ENCODE assay signal across 16 cellular contexts in genomic region chr5:54611290-54611951, GRCh38.
DNase-seq lines count a peak whose midpoint lies in the region; FAIRE-seq and TF ChIP-seq lines count a peak whose summit lies in the region.
"Had no signal": no experiment of that assay in that cellular context is flagged by ENCODE, and none has a peak within 500 bp of the region (broad histone marks: within the 10 kb centered on the region; RNA-seq: fewer than 3 reads in every experiment).

No MANE protein-coding gene starts in this region.

- H3K4me1 Mint-ChIP-seq in T-helper 1 cell treated with Interleukin-12 subunit alpha and Interleukin-12 subunit beta and Interleukin-4 antibody, amounts not matched to agents 30 μg/mL and 1 μg/mL, for 36 hours (ENCODE audit: low read depth): peaks cover 26% of the 10 kb centered on the region

- H3K27me3 ChIP-seq in Loucy (ENCODE audit: insufficient read depth, low read length, poor library complexity, severe bottlenecking) (no peaks in the 10 kb centered on the region), H1 (replicated peaks in 1 of 4; ENCODE audit: control insufficient read depth in 3 of 4, extremely low read depth in 1 of 4, insufficient read depth in 3 of 4, low read length in 3 of 4) (no peaks in the 10 kb centered on the region), hepatocyte (no peaks in the 10 kb centered on the region)
- H3K27me3 ChIP-seq: gastroesophageal sphincter, left lung, Peyer's patch, upper lobe of right lung had no signal

- H3K4me1 ChIP-seq in Loucy (ENCODE audit: insufficient read depth, low read length, poor library complexity, severe bottlenecking) (peaks cover 15% of the 10 kb centered on the region), H1 (replicated peaks in 1 of 4; ENCODE audit: control insufficient read depth in 3 of 4, insufficient read depth in 4 of 4, low read length in 3 of 4) (no peaks in the 10 kb centered on the region), hepatocyte (ENCODE audit: insufficient read depth) (no peaks in the 10 kb centered on the region)
- H3K4me1 ChIP-seq: Peyer's patch had no signal

- H3K9me2 ChIP-seq in Loucy (replicated peaks; ENCODE audit: low read depth, low read length) (no peaks in the 10 kb centered on the region), hepatocyte (replicated peaks; ENCODE audit: insufficient read depth) (no peaks in the 10 kb centered on the region)

- DNase-seq in T-helper 1 cell (no peak), H1 (ENCODE audit: low read depth in 1 of 2, low spot score in 2 of 2) (no peak), renal cortical epithelial cell (ENCODE audit: low read depth) (peak; percentile 34), NCI-H345 (lab: John Stamatoyannopoulos, UW) (no peak), hepatocyte (ENCODE audit: low spot score) (no peak), NCI-H2171 (lab: John Stamatoyannopoulos, UW) (no peak)
- DNase-seq: DMS153, left lung, NCI-H446 treated with DMSO at 0.1 percent for 48 hours, upper lobe of right lung had no signal

- no peak overlapping the region for H2BK20ac ChIP-seq in H1 (ENCODE audit: low read length)

- H3K36me3 ChIP-seq in Loucy (ENCODE audit: insufficient read depth, low read length): no peaks in the 10 kb centered on the region
- H3K36me3 ChIP-seq in H1 (ENCODE audit: control insufficient read depth in 2 of 4, insufficient read depth in 4 of 4, low read length in 3 of 4): no peaks in the 10 kb centered on the region
- no peaks in the 10 kb centered on the region for H3K36me3 ChIP-seq in hepatocyte (replicated peaks; ENCODE audit: insufficient read depth, low read depth)
- H3K36me3 ChIP-seq: gastroesophageal sphincter, left lung, Peyer's patch, upper lobe of right lung had no signal

- no peaks in the 10 kb centered on the region; the same call in 1 of the 2 replicates for H3K9me3 ChIP-seq in Loucy (ENCODE audit: insufficient read depth, low read depth, low read length)
- no peaks in the 10 kb centered on the region for H3K9me3 ChIP-seq in H1 (ENCODE audit: insufficient read depth in 2 of 2, low read depth in 1 of 2, low read length in 1 of 2)
- H3K9me3 ChIP-seq in hepatocyte (ENCODE audit: low read depth): no peaks in the 10 kb centered on the region
- H3K9me3 ChIP-seq: gastroesophageal sphincter, Peyer's patch, upper lobe of right lung had no signal

- H4K20me1 ChIP-seq in Loucy (ENCODE audit: insufficient read depth, low read length, poor library complexity, severe bottlenecking): no peaks in the 10 kb centered on the region
- no peaks in the 10 kb centered on the region for H4K20me1 ChIP-seq in H1 (replicated peaks in 1 of 2; ENCODE audit: control insufficient read depth in 1 of 2, insufficient read depth in 2 of 2, low read length in 2 of 2)
- no peaks in the 10 kb centered on the region for H4K20me1 ChIP-seq in hepatocyte (ENCODE audit: insufficient read depth, poor library complexity, severe bottlenecking)

- no peak for TF ChIP-seq CTCF in Loucy (conservative IDR thresholded peaks at IDR 0.05; ENCODE audit: low read length)
- TF ChIP-seq CTCF in H1 (IDR thresholded peaks at IDR 0.05; ENCODE audit: control extremely low read depth in 1 of 3, insufficient read depth in 1 of 3, low read depth in 1 of 3, low read length in 3 of 3): no peak
- TF ChIP-seq CTCF in hepatocyte (IDR thresholded peaks at IDR 0.05; ENCODE audit: poor library complexity): no peak

- H3K36me3 Mint-ChIP-seq in T-helper 1 cell treated with Interleukin-12 subunit alpha and Interleukin-12 subunit beta and Interleukin-4 antibody, amounts not matched to agents 30 μg/mL and 1 μg/mL, for 36 hours (ENCODE audit: low read depth): peaks cover 22% of the 10 kb centered on the region

- no peak overlapping the region for H4K8ac ChIP-seq in H1 (ENCODE audit: extremely low read depth, insufficient read depth, low read length)

- POLR2A ChIA-PET in H1 (lab: Charles Lee; ENCODE audit: partially characterized antibody): no interaction called here

- H3K79me1 ChIP-seq in H1 (ENCODE audit: low read depth, low read length): no peaks in the 10 kb centered on the region

- no peak overlapping the region for H2BK120ac ChIP-seq in H1 (replicated peaks; ENCODE audit: low read depth, low read length)

- H2AK5ac ChIP-seq in H1 (ENCODE audit: low read depth, low read length): no peak overlapping the region

- no peaks in the 10 kb centered on the region for H3K79me2 ChIP-seq in Loucy (ENCODE audit: insufficient read depth, low read length)
- no peaks in the 10 kb centered on the region for H3K79me2 ChIP-seq in H1 (ENCODE audit: control insufficient read depth in 1 of 2, insufficient read depth in 2 of 2, low read length in 2 of 2)
- no peaks in the 10 kb centered on the region for H3K79me2 ChIP-seq in hepatocyte

- H3K23me2 ChIP-seq in H1 (ENCODE audit: low read depth, low read length): no peaks in the 10 kb centered on the region

- H3K27me3 Mint-ChIP-seq in T-helper 1 cell treated with Interleukin-12 subunit alpha and Interleukin-12 subunit beta and Interleukin-4 antibody, amounts not matched to agents 30 μg/mL and 1 μg/mL, for 36 hours (ENCODE audit: low read depth): no peaks in the 10 kb centered on the region

- no peak overlapping the region for H3K4ac ChIP-seq in H1 (replicated peaks; ENCODE audit: insufficient read length, low read depth, low read length)

- H4K91ac ChIP-seq in H1 (replicated peaks; ENCODE audit: insufficient read length, low read length): no peak overlapping the region

- FAIRE-seq in H1 (lab: Jason Lieb, UNC): no peak
- FAIRE-seq: A204.1 had no signal

- no peak overlapping the region for H2AFZ ChIP-seq in Loucy (ENCODE audit: low read length)
- 0 out of 2 replicates have a peak overlapping the region, but pooled peaks have one; percentile 7 for H2AFZ ChIP-seq in H1 (ENCODE audit: low read length)
- no peak overlapping the region for H2AFZ ChIP-seq in hepatocyte

- H3K23ac ChIP-seq in H1 (ENCODE audit: insufficient read length): no peak overlapping the region

- no peak overlapping the region for H2BK15ac ChIP-seq in H1 (ENCODE audit: low read length)

- H3K27ac Mint-ChIP-seq in T-helper 1 cell treated with Interleukin-12 subunit alpha and Interleukin-12 subunit beta and Interleukin-4 antibody, amounts not matched to agents 30 μg/mL and 1 μg/mL, for 36 hours: peak overlapping the region; percentile 82

- H3K18ac ChIP-seq in H1 (ENCODE audit: extremely low read depth, low read length): no peak overlapping the region

- CTCF ChIA-PET in H1 (lab: Charles Lee; ENCODE audit: partially characterized antibody): interaction anchor here (0.7 to 0.9 kb wide), 2 partner anchors 17 to 37 kb away, joined by 3 read pairs; no protein-coding TSS in a partner anchor

- no peak for TF ChIP-seq RAD21 in H1 (IDR thresholded peaks at IDR 0.05 in 1 of 2, conservative IDR thresholded peaks at IDR 0.05 in 1 of 2; ENCODE audit: low read depth in 2 of 2, low read length in 2 of 2)

- no peaks in the 10 kb centered on the region; the same call in 1 of the 2 replicates for H3F3A ChIP-seq in Loucy (ENCODE audit: low read depth)

- H3K27ac ChIP-seq in H1 (ENCODE audit: low read depth, low read length) (no peak overlapping the region), hepatocyte (no peak overlapping the region)
- H3K27ac ChIP-seq: gastroesophageal sphincter, upper lobe of right lung had no signal

- TF ChIP-seq EP300 in H1 (IDR thresholded peaks at IDR 0.05; ENCODE audit: borderline replicate concordance in 1 of 2, low read depth in 2 of 2, low read length in 2 of 2): no peak

- H4K5ac ChIP-seq in H1 (ENCODE audit: insufficient read length, low read depth, low read length): no peak overlapping the region

- H3K9ac ChIP-seq in Loucy (ENCODE audit: low read depth, low read length, poor library complexity, severe bottlenecking): peak overlapping the region; percentile 22
- H3K9ac ChIP-seq in H1 (replicated peaks in 1 of 4; ENCODE audit: extremely low read depth in 1 of 4, low read depth in 3 of 4, low read length in 3 of 4): no peak overlapping the region

- H3K56ac ChIP-seq in H1 (replicated peaks; ENCODE audit: insufficient read length, low read depth, low read length): no peak overlapping the region

- H2BK12ac ChIP-seq in H1 (ENCODE audit: low read depth, low read length): no peak overlapping the region

- H3K4me2 ChIP-seq in Loucy (ENCODE audit: low read depth, low read length, poor library complexity, severe bottlenecking): peak overlapping the region; percentile 62
- H3K4me2 ChIP-seq in H1 (ENCODE audit: insufficient read depth in 1 of 2, low read depth in 2 of 2, low read length in 2 of 2): no peak overlapping the region
- H3K4me2 ChIP-seq in hepatocyte: no peak overlapping the region

- no peak overlapping the region for H3K4me3 Mint-ChIP-seq in T-helper 1 cell treated with Interleukin-12 subunit alpha and Interleukin-12 subunit beta and Interleukin-4 antibody, amounts not matched to agents 30 μg/mL and 1 μg/mL, for 36 hours

- 77% methylated on average over 5 of the region's 5 CpGs; no CpG with 5 or more reads in 1 of the 2 experiments for WGBS in H1 (ENCODE audit: extremely low coverage in 1 of 2, insufficient coverage in 1 of 2, insufficient read length in 1 of 2, insufficient replicate concordance in 2 of 2, low coverage in 1 of 2, low lambda C conversion rate in 2 of 2, missing lambda C conversion rate in 1 of 2), 2 experiments
- 76% methylated on average over 5 of the region's 5 CpGs for whole genome bisulfite sequencing in hepatocyte (ENCODE audit: low lambda C conversion rate, missing lambda C conversion rate)

- no peak overlapping the region for H2BK5ac ChIP-seq in H1 (ENCODE audit: low read depth, low read length)

- H3K9me3 Mint-ChIP-seq in T-helper 1 cell treated with Interleukin-12 subunit alpha and Interleukin-12 subunit beta and Interleukin-4 antibody, amounts not matched to agents 30 μg/mL and 1 μg/mL, for 36 hours: peaks cover 22% of the 10 kb centered on the region

- TF ChIP-seq POLR2A in H1 (IDR thresholded peaks at IDR 0.05; ENCODE audit: control extremely low read depth in 1 of 2, low read depth in 2 of 2, low read length in 2 of 2): no peak

- H3K4me3 ChIP-seq in Loucy (ENCODE audit: low read length, poor library complexity, severe bottlenecking) (no peak overlapping the region), H1 (ENCODE audit: extremely low read depth in 1 of 4, insufficient read depth in 2 of 4, low read depth in 3 of 4, low read length in 4 of 4) (no peak overlapping the region), hepatocyte (no peak overlapping the region)
- H3K4me3 ChIP-seq: gastroesophageal sphincter, GM12878, left lung, Peyer's patch, upper lobe of right lung had no signal

- H3K14ac ChIP-seq in H1 (ENCODE audit: insufficient read length): no peak overlapping the region

TF ChIP-seq in H1, 55 proteins besides CTCF, POLR2A, EP300 and RAD21 (continues in another document):
- TF ChIP-seq SP2 (IDR thresholded peaks at IDR 0.05; ENCODE audit: low read length) (no peak), SUZ12 (IDR thresholded peaks at IDR 0.05; ENCODE audit: low read length) (no peak), BCL11A (IDR thresholded peaks at IDR 0.05; ENCODE audit: low read depth in 2 of 2, low read length in 2 of 2) (no peak), EZH2 (IDR thresholded peaks at IDR 0.05; ENCODE audit: low read depth, low read length, severe bottlenecking) (no peak), RFX5 (IDR thresholded peaks at IDR 0.05; ENCODE audit: borderline replicate concordance, low read depth, low read length) (no peak), ASH2L (IDR thresholded peaks at IDR 0.05; ENCODE audit: low read length) (no peak), POU5F1 (IDR thresholded peaks at IDR 0.05; ENCODE audit: low read depth, low read length) (no peak)
